Comparison of ENCODE assay signal across 1 cellular context in the genomic region with DNA sequence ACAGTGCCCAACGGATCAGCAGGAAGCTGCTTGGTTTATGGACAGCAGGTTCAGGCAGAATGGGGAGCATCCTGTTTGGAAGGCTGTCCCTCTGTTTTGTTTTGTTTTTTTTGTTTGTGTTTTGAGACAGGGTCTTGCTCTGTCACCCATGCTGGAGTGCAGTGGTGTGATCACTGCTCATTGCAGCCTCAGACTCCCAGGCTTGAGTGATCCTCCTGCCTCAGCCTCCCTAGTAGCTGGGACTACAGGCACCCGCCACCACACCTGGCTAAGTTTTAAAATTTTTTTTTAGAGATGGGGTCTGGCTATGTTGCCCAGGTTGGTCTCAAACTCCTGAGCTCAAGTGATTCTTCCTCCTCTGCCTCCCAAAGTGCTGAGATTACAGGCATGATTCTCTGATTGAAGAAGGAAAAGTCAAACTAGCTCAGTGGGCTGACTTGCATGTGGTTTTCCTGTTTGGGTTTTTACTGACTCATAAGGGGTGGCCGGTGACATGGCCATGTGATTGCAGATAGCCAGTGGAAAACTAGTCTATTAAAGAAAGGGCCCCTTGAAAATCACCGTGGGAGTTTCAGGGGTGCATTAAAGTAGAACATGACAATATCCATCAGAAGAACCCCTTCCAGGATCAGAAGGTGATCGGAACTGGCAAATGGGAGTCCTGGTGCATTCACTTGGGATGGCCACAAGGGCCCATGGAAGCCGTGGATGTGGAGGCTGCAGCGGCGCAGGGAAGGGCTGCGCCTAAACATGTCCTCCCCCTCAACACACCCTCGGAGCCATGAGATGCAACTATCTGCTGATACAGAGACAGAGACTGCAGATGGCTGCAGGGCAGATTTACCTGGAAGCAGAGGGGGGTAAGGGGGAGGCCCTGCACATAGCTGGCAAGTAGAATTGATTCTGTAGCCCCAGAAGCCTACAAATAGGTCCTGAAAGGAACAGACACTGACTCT.
TF ChIP-seq lines count a peak whose summit lies in the region.

No MANE protein-coding gene starts in this region.

TF ChIP-seq in HCT116, 20 proteins besides CTCF, POLR2A, EP300 and RAD21 (continued from another document):
- no peak for TF ChIP-seq CEBPB (IDR thresholded peaks at IDR 0.05; ENCODE audit: low read depth)
- TF ChIP-seq, protein P1, sequence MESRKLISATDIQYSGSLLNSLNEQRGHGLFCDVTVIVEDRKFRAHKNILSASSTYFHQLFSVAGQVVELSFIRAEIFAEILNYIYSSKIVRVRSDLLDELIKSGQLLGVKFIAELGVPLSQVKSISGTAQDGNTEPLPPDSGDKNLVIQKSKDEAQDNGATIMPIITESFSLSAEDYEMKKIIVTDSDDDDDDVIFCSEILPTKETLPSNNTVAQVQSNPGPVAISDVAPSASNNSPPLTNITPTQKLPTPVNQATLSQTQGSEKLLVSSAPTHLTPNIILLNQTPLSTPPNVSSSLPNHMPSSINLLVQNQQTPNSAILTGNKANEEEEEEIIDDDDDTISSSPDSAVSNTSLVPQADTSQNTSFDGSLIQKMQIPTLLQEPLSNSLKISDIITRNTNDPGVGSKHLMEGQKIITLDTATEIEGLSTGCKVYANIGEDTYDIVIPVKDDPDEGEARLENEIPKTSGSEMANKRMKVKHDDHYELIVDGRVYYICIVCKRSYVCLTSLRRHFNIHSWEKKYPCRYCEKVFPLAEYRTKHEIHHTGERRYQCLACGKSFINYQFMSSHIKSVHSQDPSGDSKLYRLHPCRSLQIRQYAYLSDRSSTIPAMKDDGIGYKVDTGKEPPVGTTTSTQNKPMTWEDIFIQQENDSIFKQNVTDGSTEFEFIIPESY (IDR thresholded peaks at IDR 0.05; ENCODE audit: extremely low read depth, insufficient replicate concordance, low read length) = no peak
